ENCODE assay signal across 11 cellular contexts in genomic region chr5:125006011-125006685, GRCh38.
DNase-seq lines count a peak whose midpoint lies in the region; ATAC-seq and TF ChIP-seq lines count a peak whose summit lies in the region.
"Had no signal": no experiment of that assay in that cellular context is flagged by ENCODE, and none has a peak within 500 bp of the region (broad histone marks: within the 10 kb centered on the region; RNA-seq: fewer than 3 reads in every experiment).

No MANE protein-coding gene starts in this region.

- peak overlapping the region; percentile 54 to 75 for H3K4me3 Mint-ChIP-seq in stimulated activated naive B cell treated with anti-CD40 and anti-IgM and Interleukin-4, amounts not matched to agents 10 μg/mL and 1 μg/mL and 100 μg/mL, for 72 hours
- H3K4me3 Mint-ChIP-seq: activated naive CD8-positive, alpha-beta T cell had no signal

- intact Hi-C loops in left ventricle myocardium superior (cut with micrococcal nuclease), result no loop called here

- peaks cover 32 to 63% of the 10 kb centered on the region in 2 donors for H3K4me1 Mint-ChIP-seq in stimulated activated naive B cell treated with anti-CD40 and anti-IgM and Interleukin-4, amounts not matched to agents 10 μg/mL and 1 μg/mL and 100 μg/mL, for 72 hours

- WGBS in gastroesophageal sphincter (ENCODE audit: low coverage in 1 of 2), 2 donors, result 70 to 74% methylated on average over 3 to 5 of the region's 5 CpGs

- H3K4me1 ChIP-seq in cardiac muscle cell (ENCODE audit: low read depth) (peaks cover 27% of the 10 kb centered on the region), gastroesophageal sphincter (peaks cover 0 to 16% (median 0%) of the 10 kb centered on the region in 3 donors)

- peak in 1 of 2 donors; percentile 36 for DNase-seq in cardiac muscle cell (ENCODE audit: low read depth in 1 of 2, low spot score in 1 of 2)
- no peak for DNase-seq in left ventricle myocardium superior
- DNase-seq in NCI-H2171 (lab: John Stamatoyannopoulos, UW), result peak; percentile 7
- DNase-seq in stimulated activated naive B cell treated with anti-CD40 and anti-IgM and Interleukin-4, amounts not matched to agents 10 μg/mL and 1 μg/mL and 100 μg/mL, for 72 hours, result peak; percentile 54
- no peak for DNase-seq in stimulated activated naive CD4-positive, alpha-beta T cell treated with Interleukin-2 at 50 U/mL for 16 hours (lab: John Stamatoyannopoulos, UW)
- no peak for DNase-seq in NK-92 treated with Interleukin-12 subunit alpha and Interleukin-12 subunit beta, amount 100 ng/mL, for 24 hours (lab: John Stamatoyannopoulos, UW)
- DNase-seq: kidney, NCI-H2081 treated with DMSO at 0.1 percent for 48 hours had no signal

- H3K27ac ChIP-seq in cardiac muscle cell, result peak overlapping the region; percentile 27
- H3K27ac ChIP-seq in gastroesophageal sphincter, result no peak overlapping the region

- no peak overlapping the region for H3K4me3 ChIP-seq in cardiac muscle cell
- no peak overlapping the region for H3K4me3 ChIP-seq in gastroesophageal sphincter

- no peak for TF ChIP-seq POLR2A in gastroesophageal sphincter (IDR thresholded peaks at IDR 0.05)

- ATAC-seq in left ventricle myocardium superior (no peak), HG02973 (IDR thresholded peaks at IDR 0.05; ENCODE audit: unreplicated experiment) (peak; percentile 49), gastroesophageal sphincter (no peak)
- ATAC-seq in stimulated activated naive B cell treated with anti-CD40 and anti-IgM and Interleukin-4, amounts not matched to agents 10 μg/mL and 1 μg/mL and 100 μg/mL, for 72 hours (replicated peaks), result peak; percentile 86

- no peaks in the 10 kb centered on the region for H3K36me3 ChIP-seq in cardiac muscle cell
- no peaks in the 10 kb centered on the region for H3K36me3 ChIP-seq in gastroesophageal sphincter

- no peaks in the 10 kb centered on the region for H3K27me3 ChIP-seq in cardiac muscle cell
- no peaks in the 10 kb centered on the region for H3K27me3 ChIP-seq in gastroesophageal sphincter

- H3K9me3 Mint-ChIP-seq in stimulated activated naive B cell treated with anti-CD40 and anti-IgM and Interleukin-4, amounts not matched to agents 10 μg/mL and 1 μg/mL and 100 μg/mL, for 72 hours, result peaks cover 0 to 3% of the 10 kb centered on the region in 2 donors

- H3K9me3 ChIP-seq in cardiac muscle cell (ENCODE audit: low read depth), result no peaks in the 10 kb centered on the region
- H3K9me3 ChIP-seq in gastroesophageal sphincter, result no peaks in the 10 kb centered on the region

- H3K27ac Mint-ChIP-seq in stimulated activated naive B cell treated with anti-CD40 and anti-IgM and Interleukin-4, amounts not matched to agents 10 μg/mL and 1 μg/mL and 100 μg/mL, for 72 hours, result peak overlapping the region; percentile 88
- H3K27ac Mint-ChIP-seq: activated naive CD8-positive, alpha-beta T cell had no signal

- no peak for TF ChIP-seq EP300 in gastroesophageal sphincter (IDR thresholded peaks at IDR 0.05)

- no peak for TF ChIP-seq CTCF in cardiac muscle cell (IDR thresholded peaks at IDR 0.05; ENCODE audit: low read depth, low read length)
- TF ChIP-seq CTCF in gastroesophageal sphincter (IDR thresholded peaks at IDR 0.05), result no peak

- H3K36me3 Mint-ChIP-seq in stimulated activated naive B cell treated with anti-CD40 and anti-IgM and Interleukin-4, amounts not matched to agents 10 μg/mL and 1 μg/mL and 100 μg/mL, for 72 hours, result peaks cover 0 to 2% of the 10 kb centered on the region in 2 donors
- H3K36me3 Mint-ChIP-seq: activated naive CD8-positive, alpha-beta T cell had no signal

- H3K27me3 Mint-ChIP-seq in stimulated activated naive B cell treated with anti-CD40 and anti-IgM and Interleukin-4, amounts not matched to agents 10 μg/mL and 1 μg/mL and 100 μg/mL, for 72 hours, result no peaks in the 10 kb centered on the region

Comparison
In these comparisons a context has a peak if more than half of its experiments do, and no peak if none do; other contexts are left out.
1. DNase-seq: peak in NCI-H2171 (single experiment) and stimulated activated naive B cell treated with anti-CD40 and anti-IgM and Interleukin-4, amounts not matched to agents 10 μg/mL and 1 μg/mL and 100 μg/mL, for 72 hours (single experiment); none in left ventricle myocardium superior (single experiment), stimulated activated naive CD4-positive, alpha-beta T cell treated with Interleukin-2 at 50 U/mL for 16 hours (single experiment) and NK-92 treated with Interleukin-12 subunit alpha and Interleukin-12 subunit beta, amount 100 ng/mL, for 24 hours (single experiment).
2. ATAC-seq: peak in HG02973 (single experiment) and stimulated activated naive B cell treated with anti-CD40 and anti-IgM and Interleukin-4, amounts not matched to agents 10 μg/mL and 1 μg/mL and 100 μg/mL, for 72 hours (2 of 2); none in left ventricle myocardium superior (single experiment) and gastroesophageal sphincter (single experiment).